In genomic region chr16:4016648-4017047, GRCh38 we compare ENCODE assay signal across 19 cellular contexts.
A peak's percentile ranks its signal among the peaks of the same experiment; 100 is the strongest.
DNase-seq lines count a peak whose midpoint lies in the region; ATAC-seq, FAIRE-seq and TF ChIP-seq lines count a peak whose summit lies in the region.
"Had no signal": no experiment of that assay in that cellular context is flagged by ENCODE, and none has a peak within 500 bp of the region (broad histone marks: within the 10 kb centered on the region; RNA-seq: fewer than 3 reads in every experiment).

No MANE protein-coding gene starts in this region.

- TF ChIP-seq CTCF in AG10803 (conservative IDR thresholded peaks at IDR 0.05; ENCODE audit: low read length): no peak
- no peak for TF ChIP-seq CTCF in D721Med (IDR thresholded peaks at IDR 0.05; ENCODE audit: insufficient read depth, missing control alignments)

- no peak for ATAC-seq in GM18519 (IDR thresholded peaks at IDR 0.05; ENCODE audit: low FRiP score, unreplicated experiment)
- ATAC-seq: gastrocnemius medialis; HCT116; stimulated activated naive CD8-positive, alpha-beta T cell treated with anti-CD3 and anti-CD28 coated beads, Interleukin-15, amount 100 ng/mL, for 72 hours had no signal

- no peak for FAIRE-seq in D721Med (lab: Jason Lieb, UNC)
- FAIRE-seq: small intestine had no signal

- peak; percentile 77 for DNase-seq in AG10803 (ENCODE audit: low read depth)
- peak; percentile 28 for DNase-seq in Jurkat, Clone E6-1 (ENCODE audit: low read depth, low spot score)
- DNase-seq in SKM-1 (lab: John Stamatoyannopoulos, UW; ENCODE audit: unreplicated experiment): peak; percentile 64
- DNase-seq in fibroblast of the conjunctiva (ENCODE audit: low read depth): peak; percentile 32
- DNase-seq in D721Med (ENCODE audit: insufficient read length, low spot score): no peak
- no peak for DNase-seq in activated T-cell treated with anti-CD3 and anti-CD28 coated beads, Interleukin-2, amount 50 U/mL, for 1 hour
- no peak for DNase-seq in DMS114 treated with DMSO at 0.1 percent for 48 hours (lab: John Stamatoyannopoulos, UW; ENCODE audit: unreplicated experiment)
- DNase-seq: activated CD8-positive, alpha-beta memory T cell treated with anti-CD3 and anti-CD28 coated beads for 24 hours; activated gamma-delta T cell treated with Interleukin-2 at 50 U/mL for 16 hours; DMS79 treated with DMSO at 0.1 percent for 48 hours; gastrocnemius medialis; Karpas-422; NCI-H2029; SHP77; small intestine; stimulated activated naive CD8-positive, alpha-beta T cell treated with anti-CD3 and anti-CD28 coated beads, Interleukin-15, amount 100 ng/mL, for 72 hours had no signal

- H3K4me3 ChIP-seq in AG10803 (ENCODE audit: low read length): no peak overlapping the region
- H3K4me3 ChIP-seq in Jurkat, Clone E6-1 (ENCODE audit: low read length): no peak overlapping the region
- H3K4me3 ChIP-seq: gastrocnemius medialis, vagina had no signal

Comparison
In these comparisons a context has a peak if more than half of its experiments do, and no peak if none do; other contexts are left out.
1. DNase-seq: peak in AG10803 (single experiment), Jurkat, Clone E6-1 (single experiment), SKM-1 (single experiment) and fibroblast of the conjunctiva (single experiment); none in D721Med (single experiment), activated T-cell treated with anti-CD3 and anti-CD28 coated beads, Interleukin-2, amount 50 U/mL, for 1 hour (single experiment) and DMS114 treated with DMSO at 0.1 percent for 48 hours (single experiment).